10 cellular contexts compared by ENCODE assay signal in the genomic region with DNA sequence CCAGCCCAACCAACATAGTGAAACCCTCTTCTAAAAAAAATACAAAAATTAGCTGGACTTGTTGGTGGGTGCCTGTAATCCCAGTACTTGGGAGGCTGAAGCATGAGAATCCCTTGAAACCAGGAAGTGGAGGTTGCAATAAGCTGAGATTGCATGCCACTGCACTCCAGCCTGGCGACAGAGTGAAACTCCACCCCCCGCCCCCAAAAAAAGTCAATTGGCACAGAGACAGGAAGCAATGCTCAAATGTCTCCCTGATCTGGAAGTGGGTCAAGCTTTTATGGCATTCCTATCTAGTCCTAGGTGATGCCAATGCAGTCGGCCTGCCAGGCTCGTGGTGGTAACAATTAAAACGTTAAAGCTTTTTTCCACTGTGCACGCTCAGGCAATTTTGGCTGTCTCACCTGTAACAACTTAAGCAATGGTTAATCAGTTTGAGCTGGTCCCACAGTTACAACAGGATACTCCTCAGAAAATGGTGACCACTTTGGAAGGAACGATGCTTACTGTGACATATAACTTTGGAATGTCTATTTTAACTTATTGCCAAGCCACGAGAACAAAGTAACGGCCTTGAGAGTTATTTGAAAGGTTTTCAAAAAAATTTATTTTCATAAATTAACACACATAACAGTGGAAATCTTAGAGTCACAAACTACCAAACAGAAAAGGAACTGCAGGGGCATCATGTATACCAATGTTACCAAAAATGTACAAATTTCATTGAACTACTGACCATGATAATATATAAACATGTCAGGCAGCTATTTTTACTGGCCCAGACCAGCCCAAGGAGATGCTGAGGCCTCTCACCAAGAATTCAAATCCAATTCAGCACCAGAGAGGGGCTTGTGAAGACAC. TPM values are rescaled to one million over a fixed set of nuclear protein-coding genes. Genes with fewer than 3 reads are reported as not detected.
DNase-seq lines count a peak whose midpoint lies in the region; ATAC-seq, FAIRE-seq and TF ChIP-seq lines count a peak whose summit lies in the region.
"Had no signal": no experiment of that assay in that cellular context is flagged by ENCODE, and none has a peak within 500 bp of the region (broad histone marks: within the 10 kb centered on the region; RNA-seq: fewer than 3 reads in every experiment).

No MANE protein-coding gene starts in this region.

- H3K4me1 Mint-ChIP-seq in astrocyte (ENCODE audit: low read depth, unreplicated experiment), result peaks cover 24% of the 10 kb centered on the region
- H3K4me1 Mint-ChIP-seq: WTC11 had no signal

- TF ChIP-seq EP300 in transverse colon (IDR thresholded peaks at IDR 0.05; ENCODE audit: low read depth), result no peak

- WGBS in transverse colon (ENCODE audit: low coverage in 1 of 2), 2 donors, result 34 to 46% methylated on average over 5 to 9 of the region's 9 CpGs

- no peaks in the 10 kb centered on the region for H3K79me2 ChIP-seq in astrocyte (ENCODE audit: insufficient read depth, low read length)

- no peak for TF ChIP-seq POLR2A in transverse colon (IDR thresholded peaks at IDR 0.05)

- H4K20me1 ChIP-seq in astrocyte (ENCODE audit: insufficient read depth, low read length), result no peaks in the 10 kb centered on the region

- no peaks in the 10 kb centered on the region for H3K9me3 Mint-ChIP-seq in astrocyte (ENCODE audit: unreplicated experiment)

- H3K9me3 ChIP-seq in astrocyte (ENCODE audit: insufficient read depth, low read depth, low read length) (no peaks in the 10 kb centered on the region), transverse colon (no peaks in the 10 kb centered on the region)

- ATAC-seq in HG03521 (IDR thresholded peaks at IDR 0.05; ENCODE audit: unreplicated experiment) (no peak), GM19395 (IDR thresholded peaks at IDR 0.05; ENCODE audit: unreplicated experiment) (no peak)
- ATAC-seq: WTC11 had no signal

- TF ChIP-seq CTCF in astrocyte (IDR thresholded peaks at IDR 0.05; ENCODE audit: insufficient read depth, low read depth, low read length) (no peak), transverse colon (IDR thresholded peaks at IDR 0.05) (no peak)

- in situ Hi-C loops in transverse colon (cut with MboI; ENCODE audit: low pct_ligation_motif_present in 1 of 4, low pct_unique_long_range_greater_than_20kb in 1 of 4, low sequenced_read_pairs in 3 of 4), result no loop called here

- H3K27me3 ChIP-seq in astrocyte (ENCODE audit: insufficient read depth, low read length) (no peaks in the 10 kb centered on the region), transverse colon (no peaks in the 10 kb centered on the region)

- H3K36me3 Mint-ChIP-seq in astrocyte (ENCODE audit: low read depth, unreplicated experiment), result peaks cover 21% of the 10 kb centered on the region

- H3K36me3 ChIP-seq in astrocyte (ENCODE audit: insufficient read depth, low read length), result peaks cover 16% of the 10 kb centered on the region
- H3K36me3 ChIP-seq in transverse colon, result peaks cover 0 to 20% (median 3%) of the 10 kb centered on the region in 4 donors

- H3K27ac Mint-ChIP-seq in astrocyte (ENCODE audit: unreplicated experiment), result peak overlapping the region; percentile 28
- H3K27ac Mint-ChIP-seq: WTC11 had no signal

- peak overlapping the region; percentile 53 for H3K9ac ChIP-seq in astrocyte (ENCODE audit: low read length)

- H3K4me3 ChIP-seq in astrocyte (ENCODE audit: insufficient read depth, low read depth, low read length), result peak overlapping the region; percentile 1
- H3K4me3 ChIP-seq in transverse colon, result no peak overlapping the region

- no peaks in the 10 kb centered on the region for H3K27me3 Mint-ChIP-seq in astrocyte (ENCODE audit: low read depth, unreplicated experiment)

- DNase-seq in HS-5 (ENCODE audit: low read depth), result peak; percentile 54
- DNase-seq in astrocyte (ENCODE audit: low read depth), result peak; percentile 84
- peak; percentile 47 for DNase-seq in hepatic stellate cell (ENCODE audit: low spot score)
- DNase-seq in transverse colon, result peak; percentile 38
- no peak for DNase-seq in T-helper 2 cell
- DNase-seq: activated naive CD4-positive, alpha-beta T cell had no signal

- H3K4me2 ChIP-seq in astrocyte (ENCODE audit: low read length), result peak overlapping the region; percentile 77

- H3K27ac ChIP-seq in astrocyte (ENCODE audit: low read depth, low read length) (peak overlapping the region; percentile 87), transverse colon (peak overlapping the region; percentile 23 to 77 (median 62))

- H3K4me3 Mint-ChIP-seq in astrocyte (ENCODE audit: unreplicated experiment), result no peak overlapping the region
- H3K4me3 Mint-ChIP-seq: WTC11 had no signal

- intact Hi-C loops in transverse colon (cut with DNase I; ENCODE audit: low total_unique reads), result no loop called here

- peaks cover 24% of the 10 kb centered on the region for H3K4me1 ChIP-seq in astrocyte (ENCODE audit: insufficient read depth, low read length)
- H3K4me1 ChIP-seq in transverse colon, result peaks cover 5 to 16% (median 10%) of the 10 kb centered on the region in 4 donors

- H2AFZ ChIP-seq in astrocyte (ENCODE audit: low read depth, low read length), result no peak overlapping the region

- FAIRE-seq in astrocyte (lab: Jason Lieb, UNC), result peak; percentile 81
- FAIRE-seq: endothelial cell of umbilical vein had no signal

RNA-seq across cellular contexts. Expression of a gene that starts 19.0 kb away (rescaled TPM):
- 31.8 and 43.2 TPM in 2 replicates for total RNA-seq in astrocyte
- 100 to 1,000 TPM in 1 of 4 donors, 10 to 100 TPM in 3; 33.7 to 111 (median 47.7) TPM for total RNA-seq in transverse colon

Comparison
In these comparisons a context has a peak if more than half of its experiments do, and no peak if none do; other contexts are left out.
1. DNase-seq: peak in HS-5 (single experiment), astrocyte (single experiment), hepatic stellate cell (single experiment) and transverse colon (single experiment); none in T-helper 2 cell (0 of 5).